Comparison of ENCODE assay signal across 8 cellular contexts in the genomic region with DNA sequence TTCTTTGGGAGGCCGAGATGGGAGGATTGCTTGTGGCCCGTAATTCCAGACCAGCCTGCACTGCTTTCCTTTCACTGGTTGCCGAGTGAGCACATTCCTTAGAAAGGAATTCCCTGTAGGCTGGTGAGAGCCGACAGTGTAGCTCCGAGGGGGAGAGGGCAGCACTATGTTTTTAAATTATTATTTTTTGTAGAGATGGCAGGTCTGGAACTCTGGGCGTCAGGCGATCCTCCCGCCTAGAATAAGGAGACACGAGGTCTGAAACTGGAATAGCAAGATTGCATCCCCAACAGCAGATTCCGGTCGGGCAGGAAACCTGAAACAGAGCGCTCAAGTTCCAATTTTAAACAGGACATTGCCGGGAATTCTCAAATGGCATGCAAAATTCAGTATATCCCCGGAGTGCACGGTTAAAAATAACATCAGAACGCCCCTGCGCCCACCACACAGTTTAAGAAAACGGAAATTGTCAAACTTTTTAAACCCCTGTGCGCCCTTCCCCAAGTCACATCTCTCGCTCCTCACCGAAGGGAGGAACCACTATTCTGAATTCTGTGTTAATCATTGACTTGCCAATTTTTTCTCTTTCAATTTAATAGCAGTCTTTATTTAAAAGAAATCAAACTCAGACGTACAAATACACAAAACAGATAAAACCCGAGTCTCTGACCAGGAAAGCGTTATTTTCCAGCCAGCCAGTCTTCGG. TPM values are rescaled to one million over a fixed set of nuclear protein-coding genes. Genes with fewer than 3 reads are reported as not detected.
DNase-seq lines count a peak whose midpoint lies in the region; ATAC-seq and TF ChIP-seq lines count a peak whose summit lies in the region.

No MANE protein-coding gene starts in this region.

- ATAC-seq in GM19397 (IDR thresholded peaks at IDR 0.05; ENCODE audit: unreplicated experiment) (peak; percentile 7), left colon (peak; percentile 66), HG03039 (IDR thresholded peaks at IDR 0.05; ENCODE audit: unreplicated experiment) (no peak)

- peaks cover 31% of the 10 kb centered on the region for H3K4me1 Mint-ChIP-seq in T-helper 2 cell treated with Interferon-gamma antibody and Interleukin-4, amounts not matched to agents 5 μg/mL and 100 μg/mL, for 36 hours (ENCODE audit: low read depth)

- H3K4me3 ChIP-seq in LNCaP clone FGC (ENCODE audit: low read depth, low read length): peak overlapping the region; percentile 54

- H3K36me3 Mint-ChIP-seq in T-helper 2 cell treated with Interferon-gamma antibody and Interleukin-4, amounts not matched to agents 5 μg/mL and 100 μg/mL, for 36 hours (ENCODE audit: low read depth): no peaks in the 10 kb centered on the region

- H3K4me3 Mint-ChIP-seq in T-helper 2 cell treated with Interferon-gamma antibody and Interleukin-4, amounts not matched to agents 5 μg/mL and 100 μg/mL, for 36 hours: peak overlapping the region; percentile 98

- peak overlapping the region; percentile 97 for H3K27ac Mint-ChIP-seq in T-helper 2 cell treated with Interferon-gamma antibody and Interleukin-4, amounts not matched to agents 5 μg/mL and 100 μg/mL, for 36 hours

- DNase-seq in AG08396 (ENCODE audit: low spot score) (peak; percentile 39), LNCaP clone FGC (ENCODE audit: low read depth) (no peak), caudate nucleus (lab: John Stamatoyannopoulos, UW) (peak in 46 of 61 donors; percentile 8 to 75 (median 44)), left colon (peak; percentile 73 to 79)
- peak; percentile 74 for DNase-seq in T-helper 2 cell treated with Interferon-gamma antibody and Interleukin-4, amounts not matched to agents 5 μg/mL and 100 μg/mL, for 36 hours (ENCODE audit: low spot score)
- peak; percentile 81 for DNase-seq in stimulated activated CD4-positive, alpha-beta T cell treated with anti-CD3 and anti-CD28 coated beads, Interleukin-15, amount 100 ng/mL, for 24 hours

- no peaks in the 10 kb centered on the region for H3K9me3 Mint-ChIP-seq in T-helper 2 cell treated with Interferon-gamma antibody and Interleukin-4, amounts not matched to agents 5 μg/mL and 100 μg/mL, for 36 hours

- H3K27ac ChIP-seq in caudate nucleus (ENCODE audit: low read depth, low read length): peak overlapping the region; percentile 98

- intact Hi-C loops in left colon (cut with DNase I, micrococcal nuclease): no loop called here

- TF ChIP-seq CTCF in LNCaP clone FGC (IDR thresholded peaks at IDR 0.05; ENCODE audit: control insufficient read depth, extremely low read depth, insufficient read depth): no peak

- H3K27me3 Mint-ChIP-seq in T-helper 2 cell treated with Interferon-gamma antibody and Interleukin-4, amounts not matched to agents 5 μg/mL and 100 μg/mL, for 36 hours (ENCODE audit: low read depth): peaks cover 6% of the 10 kb centered on the region

RNA-seq across cellular contexts. Expression of gene RNU5B-1, which starts 0.6 kb away (rescaled TPM):
- total RNA-seq in left colon: not detected

RNA-seq across cellular contexts. Expression of gene RNU5A-1, which starts 8.0 kb away (rescaled TPM):
- total RNA-seq in left colon: not detected

RNA-seq across cellular contexts. Expression of gene PARP16, which starts 17.2 kb away (rescaled TPM):
- 1 to 10 TPM; 7.6 to 9.0 TPM for total RNA-seq in left colon
